21 cellular contexts compared by ENCODE assay signal in the genomic region with DNA sequence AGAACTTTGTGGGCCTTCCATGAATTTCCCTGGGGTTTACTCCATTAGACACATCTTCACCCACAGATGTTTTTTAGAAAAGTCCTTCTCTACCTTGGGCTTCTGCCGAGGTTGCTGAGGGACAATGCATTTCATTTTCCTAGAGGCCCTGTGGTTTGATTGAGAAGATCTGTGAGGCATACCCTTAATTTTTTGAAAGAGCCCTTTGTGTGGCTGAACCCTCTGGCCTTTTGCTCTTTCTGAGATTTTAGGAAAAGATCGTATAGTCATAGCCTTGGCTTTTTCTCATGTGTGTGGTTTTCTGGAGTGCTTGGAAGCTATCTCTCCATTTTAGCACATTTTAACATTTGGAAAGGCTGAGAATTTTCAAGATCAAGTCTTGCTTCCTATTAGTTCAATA.
"Had no signal": no experiment of that assay in that cellular context is flagged by ENCODE, and none has a peak within 500 bp of the region (broad histone marks: within the 10 kb centered on the region; RNA-seq: fewer than 3 reads in every experiment).

No MANE protein-coding gene starts in this region.

- H3K4me3 ChIP-seq: colonic mucosa, esophagus muscularis mucosa, gastrocnemius medialis, heart right ventricle, left lung, lower lobe of right lung had no signal

- H3K9me3 ChIP-seq: colonic mucosa, gastrocnemius medialis had no signal

- H3K27me3 ChIP-seq: colonic mucosa, esophagus muscularis mucosa, foreskin keratinocyte, gastrocnemius medialis, heart right ventricle, left lung had no signal

- ATAC-seq: effector memory CD8-positive, alpha-beta T cell; foreskin keratinocyte; gastrocnemius medialis; heart right ventricle; left cardiac atrium; left lung; left ventricle myocardium superior; lower lobe of right lung; naive thymus-derived CD4-positive, alpha-beta T cell had no signal

- H3K4me1 Mint-ChIP-seq: endodermal cell; memory B cell; naive thymus-derived CD4-positive, alpha-beta T cell had no signal

- H3K27ac Mint-ChIP-seq: dendritic cell treated with granulocyte-macrophage colony-stimulating factor and Interleukin-4, amounts not matched to agents 40 ng/mL and 50 ng/mL, for 4 days; effector memory CD8-positive, alpha-beta T cell; endodermal cell; memory B cell; naive thymus-derived CD4-positive, alpha-beta T cell had no signal

- H3K27ac ChIP-seq: colonic mucosa, esophagus muscularis mucosa, foreskin keratinocyte, gastrocnemius medialis, heart right ventricle, left lung, lower lobe of right lung had no signal

- H3K27me3 Mint-ChIP-seq: dendritic cell treated with granulocyte-macrophage colony-stimulating factor and Interleukin-4, amounts not matched to agents 40 ng/mL and 50 ng/mL, for 4 days; memory B cell had no signal

- H3K36me3 ChIP-seq: colonic mucosa, esophagus muscularis mucosa, gastrocnemius medialis, heart right ventricle, left lung, lower lobe of right lung had no signal

- DNase-seq: colonic mucosa; cortex of kidney; effector CD8-positive, alpha-beta T cell; effector memory CD8-positive, alpha-beta T cell; endodermal cell; foreskin keratinocyte; gastrocnemius medialis; glutamatergic neuron; head of caudate nucleus; heart right ventricle; hippocampal formation; left cardiac atrium; left lung; left ventricle myocardium superior; lower lobe of right lung; mesendoderm; midbrain; naive thymus-derived CD4-positive, alpha-beta T cell had no signal

- H3K4me3 Mint-ChIP-seq: dendritic cell treated with granulocyte-macrophage colony-stimulating factor and Interleukin-4, amounts not matched to agents 40 ng/mL and 50 ng/mL, for 4 days; effector memory CD8-positive, alpha-beta T cell; endodermal cell; memory B cell; naive thymus-derived CD4-positive, alpha-beta T cell had no signal

- H3K4me1 ChIP-seq: colonic mucosa, foreskin keratinocyte, gastrocnemius medialis, left lung, lower lobe of right lung had no signal
